Comparison of ENCODE assay signal across 33 cellular contexts in genomic region chr1:219402925-219403324, GRCh38.
"Had no signal": no experiment of that assay in that cellular context is flagged by ENCODE, and none has a peak within 500 bp of the region (broad histone marks: within the 10 kb centered on the region; RNA-seq: fewer than 3 reads in every experiment).

No MANE protein-coding gene starts in this region.

- ATAC-seq: activated CD8-positive, alpha-beta memory T cell treated with anti-CD3 and anti-CD28 coated beads, Interleukin-2, amount 10 ng/mL, durations not matched to agents 7 days and 5 days; activated T-cell treated with anti-CD3 and anti-CD28 coated beads, Interleukin-2, amount 50 U/mL, for 72 hours; activated T-helper 17 cell treated with anti-CD3 and anti-CD28 coated beads, Interleukin-2, amount 50 U/mL, for 72 hours; K562 had no signal

- DNase-seq: activated CD4-positive, alpha-beta memory T cell treated with anti-CD3 and anti-CD28 coated beads, Interleukin-2, amount 10 ng/mL, durations not matched to agents 7 days and 5 days; activated CD4-positive, alpha-beta T cell treated with anti-CD3 and anti-CD28 coated beads for 1 hour; activated CD4-positive, alpha-beta T cell treated with anti-CD3 and anti-CD28 coated beads for 48 hours; activated CD4-positive, CD25-positive, alpha-beta regulatory T cell; activated CD8-positive, alpha-beta memory T cell treated with anti-CD3 and anti-CD28 coated beads for 24 hours; activated CD8-positive, alpha-beta memory T cell treated with anti-CD3 and anti-CD28 coated beads, Interleukin-2, amount 10 ng/mL, durations not matched to agents 7 days and 5 days; activated CD8-positive, alpha-beta memory T cell treated with anti-CD3 and anti-CD28 coated beads, Interleukin-2, amount 50 U/mL, for 48 hours; activated effector memory CD4-positive, alpha-beta T cell treated with anti-CD3 and anti-CD28 coated beads, Interleukin-2, amount 50 U/mL, for 16 hours; activated naive CD4-positive, alpha-beta T cell; activated naive CD4-positive, alpha-beta T cell treated with anti-CD3 and anti-CD28 coated beads, Interleukin-2, amount 50 U/mL, for 16 hours; activated naive CD8-positive, alpha-beta T cell treated with anti-CD3 and anti-CD28 coated beads for 36 hours; activated T-cell treated with anti-CD3 and anti-CD28 coated beads, Interleukin-2, amount 50 U/mL, for 72 hours; amniotic stem cell; aorta; caudate nucleus; cerebellar nuclear complex; NCI-H1105; NCI-H1417 treated with DMSO at 0.1 percent for 48 hours; NCI-H187 treated with DMSO at 0.1 percent for 48 hours; NCI-H2081; NCI-H345; NCI-H526; NCI-H748 treated with DMSO at 0.1 percent for 48 hours; NK-92 treated with Interleukin-12 subunit alpha and Interleukin-12 subunit beta, amount 100 ng/mL, for 24 hours; PC-9; Right ventricle myocardium superior; SW 1271; T-helper 1 cell; T-helper 2 cell; T-helper 9 cell; WERI-Rb-1 had no signal

- H3K4me3 ChIP-seq: K562, PC-9 had no signal
